Comparison of ENCODE assay signal across 1 cellular context in the genomic region with DNA sequence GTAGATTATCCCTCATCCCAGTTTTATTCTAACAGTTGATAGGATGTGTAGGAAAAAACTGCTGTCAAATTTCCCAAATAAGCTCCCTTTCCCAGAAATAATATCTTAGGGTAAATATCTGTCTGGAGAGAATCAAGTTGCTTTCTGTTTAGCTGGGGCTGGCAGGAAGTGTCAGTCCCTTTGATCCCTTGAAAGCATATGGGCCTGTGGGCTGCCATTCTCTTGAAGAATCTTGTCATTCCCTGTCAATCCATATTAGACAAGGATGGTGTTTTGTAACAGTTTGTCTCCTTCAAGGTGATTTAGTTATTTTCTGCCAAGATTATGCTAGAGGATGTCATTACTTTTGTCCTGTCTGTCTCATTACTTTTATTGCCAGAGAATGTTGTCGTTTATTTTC.
TF ChIP-seq lines count a peak whose summit lies in the region.

No MANE protein-coding gene starts in this region.

TF ChIP-seq in GM23338, 12 proteins besides CTCF, POLR2A, EP300 and RAD21:
- TF ChIP-seq, protein P1, sequence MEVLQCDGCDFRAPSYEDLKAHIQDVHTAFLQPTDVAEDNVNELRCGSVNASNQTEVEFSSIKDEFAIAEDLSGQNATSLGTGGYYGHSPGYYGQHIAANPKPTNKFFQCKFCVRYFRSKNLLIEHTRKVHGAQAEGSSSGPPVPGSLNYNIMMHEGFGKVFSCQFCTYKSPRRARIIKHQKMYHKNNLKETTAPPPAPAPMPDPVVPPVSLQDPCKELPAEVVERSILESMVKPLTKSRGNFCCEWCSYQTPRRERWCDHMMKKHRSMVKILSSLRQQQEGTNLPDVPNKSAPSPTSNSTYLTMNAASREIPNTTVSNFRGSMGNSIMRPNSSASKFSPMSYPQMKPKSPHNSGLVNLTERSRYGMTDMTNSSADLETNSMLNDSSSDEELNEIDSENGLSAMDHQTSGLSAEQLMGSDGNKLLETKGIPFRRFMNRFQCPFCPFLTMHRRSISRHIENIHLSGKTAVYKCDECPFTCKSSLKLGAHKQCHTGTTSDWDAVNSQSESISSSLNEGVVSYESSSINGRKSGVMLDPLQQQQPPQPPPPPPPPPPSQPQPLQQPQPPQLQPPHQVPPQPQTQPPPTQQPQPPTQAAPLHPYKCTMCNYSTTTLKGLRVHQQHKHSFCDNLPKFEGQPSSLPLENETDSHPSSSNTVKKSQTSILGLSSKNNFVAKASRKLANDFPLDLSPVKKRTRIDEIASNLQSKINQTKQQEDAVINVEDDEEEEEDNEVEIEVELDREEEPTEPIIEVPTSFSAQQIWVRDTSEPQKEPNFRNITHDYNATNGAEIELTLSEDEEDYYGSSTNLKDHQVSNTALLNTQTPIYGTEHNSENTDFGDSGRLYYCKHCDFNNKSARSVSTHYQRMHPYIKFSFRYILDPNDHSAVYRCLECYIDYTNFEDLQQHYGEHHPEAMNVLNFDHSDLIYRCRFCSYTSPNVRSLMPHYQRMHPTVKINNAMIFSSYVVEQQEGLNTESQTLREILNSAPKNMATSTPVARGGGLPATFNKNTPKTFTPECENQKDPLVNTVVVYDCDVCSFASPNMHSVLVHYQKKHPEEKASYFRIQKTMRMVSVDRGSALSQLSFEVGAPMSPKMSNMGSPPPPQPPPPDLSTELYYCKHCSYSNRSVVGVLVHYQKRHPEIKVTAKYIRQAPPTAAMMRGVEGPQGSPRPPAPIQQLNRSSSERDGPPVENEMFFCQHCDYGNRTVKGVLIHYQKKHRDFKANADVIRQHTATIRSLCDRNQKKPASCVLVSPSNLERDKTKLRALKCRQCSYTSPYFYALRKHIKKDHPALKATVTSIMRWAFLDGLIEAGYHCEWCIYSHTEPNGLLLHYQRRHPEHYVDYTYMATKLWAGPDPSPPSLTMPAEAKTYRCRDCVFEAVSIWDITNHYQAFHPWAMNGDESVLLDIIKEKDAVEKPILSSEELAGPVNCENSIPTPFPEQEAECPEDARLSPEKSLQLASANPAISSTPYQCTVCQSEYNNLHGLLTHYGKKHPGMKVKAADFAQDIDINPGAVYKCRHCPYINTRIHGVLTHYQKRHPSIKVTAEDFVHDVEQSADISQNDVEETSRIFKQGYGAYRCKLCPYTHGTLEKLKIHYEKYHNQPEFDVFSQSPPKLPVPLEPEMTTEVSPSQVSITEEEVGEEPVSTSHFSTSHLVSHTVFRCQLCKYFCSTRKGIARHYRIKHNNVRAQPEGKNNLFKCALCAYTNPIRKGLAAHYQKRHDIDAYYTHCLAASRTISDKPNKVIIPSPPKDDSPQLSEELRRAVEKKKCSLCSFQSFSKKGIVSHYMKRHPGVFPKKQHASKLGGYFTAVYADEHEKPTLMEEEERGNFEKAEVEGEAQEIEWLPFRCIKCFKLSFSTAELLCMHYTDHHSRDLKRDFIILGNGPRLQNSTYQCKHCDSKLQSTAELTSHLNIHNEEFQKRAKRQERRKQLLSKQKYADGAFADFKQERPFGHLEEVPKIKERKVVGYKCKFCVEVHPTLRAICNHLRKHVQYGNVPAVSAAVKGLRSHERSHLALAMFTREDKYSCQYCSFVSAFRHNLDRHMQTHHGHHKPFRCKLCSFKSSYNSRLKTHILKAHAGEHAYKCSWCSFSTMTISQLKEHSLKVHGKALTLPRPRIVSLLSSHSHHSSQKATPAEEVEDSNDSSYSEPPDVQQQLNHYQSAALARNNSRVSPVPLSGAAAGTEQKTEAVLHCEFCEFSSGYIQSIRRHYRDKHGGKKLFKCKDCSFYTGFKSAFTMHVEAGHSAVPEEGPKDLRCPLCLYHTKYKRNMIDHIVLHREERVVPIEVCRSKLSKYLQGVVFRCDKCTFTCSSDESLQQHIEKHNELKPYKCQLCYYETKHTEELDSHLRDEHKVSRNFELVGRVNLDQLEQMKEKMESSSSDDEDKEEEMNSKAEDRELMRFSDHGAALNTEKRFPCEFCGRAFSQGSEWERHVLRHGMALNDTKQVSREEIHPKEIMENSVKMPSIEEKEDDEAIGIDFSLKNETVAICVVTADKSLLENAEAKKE (CRISPR knock-in tag; IDR thresholded peaks at IDR 0.05): no peak
- TF ChIP-seq EZH2 (IDR thresholded peaks at IDR 0.05; ENCODE audit: low read depth, unreplicated experiment) (no peak), STAT1 (IDR thresholded peaks at IDR 0.05; ENCODE audit: unreplicated experiment) (no peak), ETS1 (IDR thresholded peaks at IDR 0.05) (no peak), EZH2phosphoT487 (IDR thresholded peaks at IDR 0.05; ENCODE audit: unreplicated experiment) (no peak), NANOG (IDR thresholded peaks at IDR 0.05; ENCODE audit: borderline replicate concordance) (no peak)
- TF ChIP-seq, protein P2, sequence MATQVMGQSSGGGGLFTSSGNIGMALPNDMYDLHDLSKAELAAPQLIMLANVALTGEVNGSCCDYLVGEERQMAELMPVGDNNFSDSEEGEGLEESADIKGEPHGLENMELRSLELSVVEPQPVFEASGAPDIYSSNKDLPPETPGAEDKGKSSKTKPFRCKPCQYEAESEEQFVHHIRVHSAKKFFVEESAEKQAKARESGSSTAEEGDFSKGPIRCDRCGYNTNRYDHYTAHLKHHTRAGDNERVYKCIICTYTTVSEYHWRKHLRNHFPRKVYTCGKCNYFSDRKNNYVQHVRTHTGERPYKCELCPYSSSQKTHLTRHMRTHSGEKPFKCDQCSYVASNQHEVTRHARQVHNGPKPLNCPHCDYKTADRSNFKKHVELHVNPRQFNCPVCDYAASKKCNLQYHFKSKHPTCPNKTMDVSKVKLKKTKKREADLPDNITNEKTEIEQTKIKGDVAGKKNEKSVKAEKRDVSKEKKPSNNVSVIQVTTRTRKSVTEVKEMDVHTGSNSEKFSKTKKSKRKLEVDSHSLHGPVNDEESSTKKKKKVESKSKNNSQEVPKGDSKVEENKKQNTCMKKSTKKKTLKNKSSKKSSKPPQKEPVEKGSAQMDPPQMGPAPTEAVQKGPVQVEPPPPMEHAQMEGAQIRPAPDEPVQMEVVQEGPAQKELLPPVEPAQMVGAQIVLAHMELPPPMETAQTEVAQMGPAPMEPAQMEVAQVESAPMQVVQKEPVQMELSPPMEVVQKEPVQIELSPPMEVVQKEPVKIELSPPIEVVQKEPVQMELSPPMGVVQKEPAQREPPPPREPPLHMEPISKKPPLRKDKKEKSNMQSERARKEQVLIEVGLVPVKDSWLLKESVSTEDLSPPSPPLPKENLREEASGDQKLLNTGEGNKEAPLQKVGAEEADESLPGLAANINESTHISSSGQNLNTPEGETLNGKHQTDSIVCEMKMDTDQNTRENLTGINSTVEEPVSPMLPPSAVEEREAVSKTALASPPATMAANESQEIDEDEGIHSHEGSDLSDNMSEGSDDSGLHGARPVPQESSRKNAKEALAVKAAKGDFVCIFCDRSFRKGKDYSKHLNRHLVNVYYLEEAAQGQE (IDR thresholded peaks at IDR 0.05; ENCODE audit: unreplicated experiment): no peak
